In the genomic region with DNA sequence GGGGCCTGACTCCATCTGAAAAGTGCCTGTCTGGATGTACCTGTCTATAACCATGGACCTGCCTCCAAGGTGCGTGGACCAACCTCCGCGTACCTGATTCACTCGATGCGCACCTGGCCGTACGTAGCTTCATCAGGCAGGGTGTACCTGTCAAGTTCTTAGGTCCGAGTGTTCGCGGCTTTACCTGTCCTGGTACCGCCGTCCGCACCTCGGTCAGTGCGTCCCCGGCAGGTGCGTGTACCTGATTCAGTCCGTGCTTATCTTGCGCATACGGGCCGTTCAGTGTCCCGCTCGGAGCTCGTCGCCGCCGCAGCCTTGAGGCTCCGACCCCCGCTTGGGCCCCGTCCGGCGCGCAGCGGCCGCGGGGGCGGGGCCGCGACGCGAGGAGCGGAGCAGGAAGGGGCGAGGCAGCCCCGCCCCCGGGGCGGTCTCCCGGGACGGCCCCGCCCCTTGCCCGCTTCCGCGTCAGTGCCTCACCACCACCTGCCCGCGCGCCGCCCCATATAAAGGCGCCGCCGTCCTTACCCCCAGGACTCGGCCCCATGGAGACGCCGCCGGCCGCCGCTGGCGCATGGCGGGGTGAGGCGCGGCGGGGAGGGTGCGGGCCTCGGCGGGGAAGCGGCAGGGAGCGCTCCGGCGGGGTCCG, we compare ENCODE assay signal across 8 cellular contexts.
A peak's percentile ranks its signal among the peaks of the same experiment; 100 is the strongest.
DNase-seq lines count a peak whose midpoint lies in the region; ATAC-seq and TF ChIP-seq lines count a peak whose summit lies in the region.

A gene (plus strand): TSS at position 530 of the 646 bp plus-strand sequence. CDS start 917 bp downstream, outside the sequence.

- TF ChIP-seq CTCF in cardiac fibroblast (IDR thresholded peaks at IDR 0.05; ENCODE audit: low read depth, low read length) = no peak

- peak; percentile 60 for ATAC-seq in HG03045 (IDR thresholded peaks at IDR 0.05; ENCODE audit: unreplicated experiment)

- DNase-seq in NCI-H524 (lab: John Stamatoyannopoulos, UW) (peak; percentile 44 to 77), NCI-H524 treated with DMSO at 0.1 percent for 48 hours (lab: John Stamatoyannopoulos, UW) (no peak), NCI-H2227 treated with DMSO at 0.1 percent for 48 hours (lab: John Stamatoyannopoulos, UW) (peak; percentile 70), cardiac fibroblast (ENCODE audit: low read depth in 2 of 2) (peak; percentile 89 to 93), iris pigment epithelial cell (ENCODE audit: low read depth) (peak; percentile 87)
- DNase-seq in activated CD4-positive, CD25-positive, alpha-beta regulatory T cell (lab: John Stamatoyannopoulos, UW) = peak; percentile 81 to 92 (median 90)
- peak; percentile 93 for DNase-seq in stimulated activated CD4-positive, alpha-beta T cell treated with anti-CD3 and anti-CD28 coated beads, Interleukin-12 subunit alpha, Interleukin-12 subunit beta, amount 100 ng/mL, for 4 hours

- peak within 1 kb of the TSS; percentile 76 to 88 for H3K4me3 ChIP-seq in cardiac fibroblast (replicated peaks in 1 of 2; ENCODE audit: low read depth in 2 of 2, low read length in 2 of 2)
